Comparison of ENCODE assay signal across 21 cellular contexts in genomic region chr1:244367399-244368114, GRCh38.
DNase-seq lines count a peak whose midpoint lies in the region; ATAC-seq, FAIRE-seq and TF ChIP-seq lines count a peak whose summit lies in the region.
"Had no signal": no experiment of that assay in that cellular context is flagged by ENCODE, and none has a peak within 500 bp of the region (broad histone marks: within the 10 kb centered on the region; RNA-seq: fewer than 3 reads in every experiment).

No MANE protein-coding gene starts in this region.

- dilution Hi-C loops in endothelial cell of umbilical vein (cut with MboI; ENCODE audit: extremely low pct_ligation_motif_present, low sequenced_read_pairs): no loop called here

- no peak overlapping the region for H3K4me3 ChIP-seq in CD8-positive, alpha-beta T cell (ENCODE audit: low read depth, low read length)
- no peak overlapping the region for H3K4me3 ChIP-seq in endothelial cell of umbilical vein (replicated peaks in 1 of 3; ENCODE audit: insufficient read depth in 1 of 3, low read depth in 1 of 3, low read length in 3 of 3)
- H3K4me3 ChIP-seq: SJSA1 had no signal

- H3K79me2 ChIP-seq in endothelial cell of umbilical vein (ENCODE audit: control insufficient read depth, insufficient read depth, low read length): no peaks in the 10 kb centered on the region

- H4K20me1 ChIP-seq in endothelial cell of umbilical vein (replicated peaks; ENCODE audit: control insufficient read depth, extremely low read depth, insufficient read depth, low read length): no peaks in the 10 kb centered on the region

- H3K9me3 Mint-ChIP-seq in CD8-positive, alpha-beta T cell: no peaks in the 10 kb centered on the region
- H3K9me3 Mint-ChIP-seq in WTC11 (peaks cover 15% of the 10 kb centered on the region), nephron progenitor cell (peaks cover 28% of the 10 kb centered on the region)

- H3K9me1 ChIP-seq in endothelial cell of umbilical vein (replicated peaks; ENCODE audit: control insufficient read depth, extremely low read depth, insufficient read depth, low read length): no peaks in the 10 kb centered on the region

- no peak for DNase-seq in CD8-positive, alpha-beta T cell
- DNase-seq in WTC11 (ENCODE audit: low spot score) (no peak), endothelial cell of umbilical vein (ENCODE audit: low read depth, low spot score) (no peak), nephron progenitor cell (no peak), SKM-1 treated with dmso at 0.1 percent for 144 hours (lab: John Stamatoyannopoulos, UW; ENCODE audit: unreplicated experiment) (no peak), NCI-H1105 treated with DMSO at 0.1 percent for 48 hours (lab: John Stamatoyannopoulos, UW) (no peak)
- DNase-seq: COR-L47, DMS79 treated with DMSO at 0.1 percent for 48 hours, IMR-90, NCI-H1694, NCI-H2081, NCI-H2171, NCI-H526 had no signal

- no peaks in the 10 kb centered on the region for H3K36me3 Mint-ChIP-seq in CD8-positive, alpha-beta T cell
- H3K36me3 Mint-ChIP-seq in WTC11: peaks cover 16% of the 10 kb centered on the region
- H3K36me3 Mint-ChIP-seq in nephron progenitor cell (ENCODE audit: low read depth): peaks cover 22% of the 10 kb centered on the region

- H3K9me3 ChIP-seq in CD8-positive, alpha-beta T cell (ENCODE audit: low read length): no peaks in the 10 kb centered on the region
- H3K9me3 ChIP-seq in endothelial cell of umbilical vein (replicated peaks; ENCODE audit: control insufficient read depth, insufficient read depth, low read length): no peaks in the 10 kb centered on the region
- H3K9me3 ChIP-seq: SJSA1 had no signal

- no peak overlapping the region for H3K4me3 Mint-ChIP-seq in CD8-positive, alpha-beta T cell
- no peak overlapping the region for H3K4me3 Mint-ChIP-seq in WTC11
- H3K4me3 Mint-ChIP-seq in nephron progenitor cell: no peak overlapping the region
- H3K4me3 Mint-ChIP-seq: B cell had no signal

- ATAC-seq in CD8-positive, alpha-beta T cell: no peak
- no peak for ATAC-seq in WTC11
- ATAC-seq in esophagus mucosa: no peak
- no peak for ATAC-seq in HG02610 (IDR thresholded peaks at IDR 0.05; ENCODE audit: unreplicated experiment)
- ATAC-seq: Right ventricle myocardium inferior had no signal

- H3K27ac ChIP-seq in CD8-positive, alpha-beta T cell (ENCODE audit: low read depth, low read length): no peak overlapping the region
- H3K27ac ChIP-seq in endothelial cell of umbilical vein (ENCODE audit: insufficient read depth, low read depth, low read length): no peak overlapping the region
- H3K27ac ChIP-seq: SJSA1 had no signal

- H3K4me2 ChIP-seq in endothelial cell of umbilical vein (ENCODE audit: insufficient read depth, low read length): no peak overlapping the region

- H3K4me1 Mint-ChIP-seq in CD8-positive, alpha-beta T cell (ENCODE audit: low read depth): no peaks in the 10 kb centered on the region
- peaks cover 36% of the 10 kb centered on the region for H3K4me1 Mint-ChIP-seq in WTC11
- H3K4me1 Mint-ChIP-seq in nephron progenitor cell: peaks cover 46% of the 10 kb centered on the region
- H3K4me1 Mint-ChIP-seq: B cell had no signal

- no peak for TF ChIP-seq CTCF in CD8-positive, alpha-beta T cell (IDR thresholded peaks at IDR 0.05)
- TF ChIP-seq CTCF in WTC11 (IDR thresholded peaks at IDR 0.05) (no peak), endothelial cell of umbilical vein (IDR thresholded peaks at IDR 0.05; ENCODE audit: extremely low read depth in 1 of 2, insufficient read depth in 1 of 2, low read depth in 1 of 2, low read length in 2 of 2) (no peak), nephron progenitor cell (IDR thresholded peaks at IDR 0.05) (no peak)

- FAIRE-seq in endothelial cell of umbilical vein (lab: Jason Lieb, UNC): peak; percentile 85
- FAIRE-seq: A204.1, H54, HTR-8/SVneo had no signal

- TF ChIP-seq POLR2A in endothelial cell of umbilical vein (IDR thresholded peaks at IDR 0.05; ENCODE audit: low read depth, low read length): no peak

- H3K4me1 ChIP-seq in CD8-positive, alpha-beta T cell (ENCODE audit: insufficient read depth, low read length): no peaks in the 10 kb centered on the region
- H3K4me1 ChIP-seq in endothelial cell of umbilical vein (ENCODE audit: control insufficient read depth, extremely low read depth, insufficient read depth, low read length): peaks cover 3% of the 10 kb centered on the region

- POLR2A ChIA-PET in CD8-positive, alpha-beta T cell (lab: Charles Lee): no interaction called here
- POLR2A ChIA-PET in WTC11 (lab: Charles Lee): no interaction called here
- POLR2A ChIA-PET in endothelial cell of umbilical vein (lab: Charles Lee): no interaction called here

- H2AFZ ChIP-seq in endothelial cell of umbilical vein (ENCODE audit: low read depth, low read length): peak overlapping the region; percentile 74

- no peaks in the 10 kb centered on the region for H3K27me3 ChIP-seq in CD8-positive, alpha-beta T cell (ENCODE audit: insufficient read depth, low read length)
- no peaks in the 10 kb centered on the region for H3K27me3 ChIP-seq in endothelial cell of umbilical vein (ENCODE audit: control insufficient read depth in 2 of 2, insufficient read depth in 2 of 2, low read length in 2 of 2)
- H3K27me3 ChIP-seq: SJSA1 had no signal

- no peak overlapping the region for H3K9ac ChIP-seq in endothelial cell of umbilical vein (replicated peaks; ENCODE audit: extremely low read depth, insufficient read depth, low read length)

- BruUV-seq in endothelial cell of umbilical vein (replicated peaks; lab: Mats Ljungman, UMichigan): no TSS peak

- H3K36me3 ChIP-seq in CD8-positive, alpha-beta T cell (ENCODE audit: insufficient read depth, low read length): no peaks in the 10 kb centered on the region
- no peaks in the 10 kb centered on the region for H3K36me3 ChIP-seq in endothelial cell of umbilical vein (ENCODE audit: control insufficient read depth in 2 of 2, extremely low read depth in 1 of 2, insufficient read depth in 2 of 2, low read length in 2 of 2)
- H3K36me3 ChIP-seq: SJSA1 had no signal

- peak overlapping the region; percentile 8 for H3K27ac Mint-ChIP-seq in CD8-positive, alpha-beta T cell
- H3K27ac Mint-ChIP-seq in WTC11: peak overlapping the region; percentile 20; the same call in 1 of the 2 replicates
- peak overlapping the region; percentile 47 for H3K27ac Mint-ChIP-seq in nephron progenitor cell
- H3K27ac Mint-ChIP-seq: B cell had no signal

- intact Hi-C loops in CD8-positive, alpha-beta T cell (cut with DNase I, micrococcal nuclease): no loop called here
- intact Hi-C loops in endothelial cell of umbilical vein (cut with micrococcal nuclease): no loop called here

- no peaks in the 10 kb centered on the region for H3K27me3 Mint-ChIP-seq in CD8-positive, alpha-beta T cell (ENCODE audit: low read depth)
- H3K27me3 Mint-ChIP-seq in WTC11 (ENCODE audit: low read depth): no peaks in the 10 kb centered on the region
- H3K27me3 Mint-ChIP-seq in nephron progenitor cell (ENCODE audit: low read depth, poor library complexity): peaks cover 14% of the 10 kb centered on the region
- H3K27me3 Mint-ChIP-seq: B cell had no signal

- CTCF ChIA-PET in CD8-positive, alpha-beta T cell (lab: Charles Lee): no interaction called here
- CTCF ChIA-PET in WTC11 (lab: Charles Lee): no interaction called here
- CTCF ChIA-PET in endothelial cell of umbilical vein (lab: Charles Lee): no interaction called here

TF ChIP-seq in WTC11, 78 proteins besides CTCF, POLR2A, EP300 and RAD21 (continues in another document):
- TF ChIP-seq NR1H2 (CRISPR knock-in tag; IDR thresholded peaks at IDR 0.05) (no peak), RORB (CRISPR knock-in tag; IDR thresholded peaks at IDR 0.05) (no peak), TEAD1 (CRISPR knock-in tag; IDR thresholded peaks at IDR 0.05) (no peak), ZNF423 (CRISPR knock-in tag; IDR thresholded peaks at IDR 0.05) (no peak), SOX15 (CRISPR knock-in tag; IDR thresholded peaks at IDR 0.05) (no peak)
- TF ChIP-seq, protein P1, sequence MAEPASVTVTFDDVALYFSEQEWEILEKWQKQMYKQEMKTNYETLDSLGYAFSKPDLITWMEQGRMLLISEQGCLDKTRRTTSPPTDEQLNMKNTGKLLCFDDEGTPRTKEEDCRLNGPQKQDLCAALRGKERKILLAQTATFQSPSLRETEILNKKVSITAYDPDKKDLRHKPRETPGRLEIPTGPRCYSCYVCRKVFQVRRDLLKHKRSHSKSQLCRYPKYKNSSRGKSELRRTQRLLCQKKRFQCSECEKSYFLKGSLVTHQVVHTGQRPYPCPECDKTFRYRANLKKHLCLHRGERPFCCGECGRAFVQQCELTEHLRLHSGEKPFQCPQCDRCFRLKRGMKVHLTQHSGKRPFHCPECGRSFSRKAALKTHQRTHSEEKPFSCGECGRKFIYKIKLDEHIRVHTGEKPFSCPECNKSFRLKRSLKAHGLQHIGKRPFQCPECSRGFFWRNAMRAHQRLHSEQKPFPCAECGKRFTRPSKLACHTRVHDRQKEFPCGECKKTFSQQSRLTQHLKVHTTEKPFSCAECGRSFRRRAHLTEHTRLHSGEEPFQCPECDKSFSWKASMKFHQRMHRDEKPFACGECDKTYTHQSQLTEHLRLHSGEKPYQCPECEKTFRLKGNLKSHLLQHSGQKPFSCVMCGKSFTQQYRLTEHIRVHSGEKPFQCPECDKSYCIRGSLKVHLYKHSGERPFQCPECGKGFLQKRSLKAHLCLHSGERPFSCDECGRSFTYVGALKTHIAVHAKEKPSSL (CRISPR knock-in tag; conservative IDR thresholded peaks at IDR 0.05): no peak

TF ChIP-seq in endothelial cell of umbilical vein, 7 proteins besides CTCF, POLR2A, EP300 and RAD21:
- TF ChIP-seq MYC (IDR thresholded peaks at IDR 0.05; ENCODE audit: low read depth, low read length) (no peak), POLR2AphosphoS5 (IDR thresholded peaks at IDR 0.05; ENCODE audit: insufficient read depth, low read depth, low read length) (no peak), FOS (IDR thresholded peaks at IDR 0.05; ENCODE audit: borderline replicate concordance, insufficient read depth, low read length) (no peak), JUN (IDR thresholded peaks at IDR 0.05; ENCODE audit: borderline replicate concordance, insufficient read depth, insufficient read length, low read depth) (no peak), EZH2 (IDR thresholded peaks at IDR 0.05; ENCODE audit: borderline replicate concordance, low read depth, low read length, severe bottlenecking) (no peak), GATA2 (IDR thresholded peaks at IDR 0.05; ENCODE audit: insufficient read depth, insufficient read length, low read depth, low read length) (no peak)
- TF ChIP-seq, protein P2, sequence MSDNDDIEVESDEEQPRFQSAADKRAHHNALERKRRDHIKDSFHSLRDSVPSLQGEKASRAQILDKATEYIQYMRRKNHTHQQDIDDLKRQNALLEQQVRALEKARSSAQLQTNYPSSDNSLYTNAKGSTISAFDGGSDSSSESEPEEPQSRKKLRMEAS (IDR thresholded peaks at IDR 0.05; ENCODE audit: insufficient read depth, insufficient read length): no peak
TF ChIP-seq in endothelial cell of umbilical vein: peak in this region for 0.
